In the genomic region with DNA sequence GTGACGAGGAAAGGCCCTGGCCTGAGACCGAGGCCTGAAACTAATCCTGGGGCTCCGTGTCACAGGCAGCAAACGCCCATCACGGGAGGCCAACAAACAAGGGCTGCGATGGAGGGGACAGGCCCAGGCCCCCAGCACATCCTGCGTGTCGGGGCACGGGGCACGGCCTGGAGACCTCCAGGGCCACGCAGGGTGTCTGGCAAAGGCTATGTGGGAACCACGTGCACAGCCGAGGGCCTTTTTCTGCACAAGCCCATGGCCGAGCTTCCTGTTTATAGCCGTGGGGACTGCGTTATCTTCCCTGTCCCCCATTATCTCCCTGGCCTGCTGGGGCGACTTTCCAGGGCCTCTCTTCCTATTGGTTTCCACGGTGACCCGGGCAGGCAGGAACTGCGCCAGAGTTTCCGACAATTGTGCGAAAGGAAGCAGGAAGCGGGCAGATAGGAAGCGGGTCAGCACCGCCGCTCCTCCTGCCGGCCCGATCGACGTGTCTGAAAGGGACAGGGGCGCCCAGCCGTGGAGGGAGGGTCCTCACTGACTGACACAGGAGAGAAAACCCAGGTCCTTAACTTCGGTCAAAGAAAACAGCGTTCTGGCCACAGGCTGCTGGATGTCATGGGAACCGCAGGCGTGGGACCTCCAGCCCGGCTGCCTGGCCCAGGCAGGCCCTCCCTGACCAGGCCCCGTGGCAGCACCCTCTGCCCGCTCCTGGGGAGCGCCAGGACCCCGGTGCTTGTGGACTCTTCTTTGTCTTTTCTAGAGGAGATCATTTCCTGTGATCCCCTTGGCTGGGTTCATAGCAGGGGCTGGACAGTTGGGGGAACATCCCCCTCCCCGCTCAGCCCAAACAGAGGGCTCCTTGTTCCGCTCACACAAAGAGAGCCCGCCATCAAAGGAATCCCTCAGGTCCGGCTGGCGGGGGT, we compare ENCODE assay signal across 1 cellular context.
TF ChIP-seq lines count a peak whose summit lies in the region.

No MANE protein-coding gene starts in this region.

TF ChIP-seq in K562, 482 proteins besides CTCF, POLR2A, EP300 and RAD21 (continued from another document and continues in another):
- TF ChIP-seq, protein P1, sequence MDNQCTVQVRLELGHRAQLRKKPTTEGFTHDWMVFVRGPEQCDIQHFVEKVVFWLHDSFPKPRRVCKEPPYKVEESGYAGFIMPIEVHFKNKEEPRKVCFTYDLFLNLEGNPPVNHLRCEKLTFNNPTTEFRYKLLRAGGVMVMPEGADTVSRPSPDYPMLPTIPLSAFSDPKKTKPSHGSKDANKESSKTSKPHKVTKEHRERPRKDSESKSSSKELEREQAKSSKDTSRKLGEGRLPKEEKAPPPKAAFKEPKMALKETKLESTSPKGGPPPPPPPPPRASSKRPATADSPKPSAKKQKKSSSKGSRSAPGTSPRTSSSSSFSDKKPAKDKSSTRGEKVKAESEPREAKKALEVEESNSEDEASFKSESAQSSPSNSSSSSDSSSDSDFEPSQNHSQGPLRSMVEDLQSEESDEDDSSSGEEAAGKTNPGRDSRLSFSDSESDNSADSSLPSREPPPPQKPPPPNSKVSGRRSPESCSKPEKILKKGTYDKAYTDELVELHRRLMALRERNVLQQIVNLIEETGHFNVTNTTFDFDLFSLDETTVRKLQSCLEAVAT (IDR thresholded peaks at IDR 0.05): no peak
- no peak for TF ChIP-seq ZBTB8A (IDR thresholded peaks at IDR 0.05; ENCODE audit: partially characterized antibody)
- TF ChIP-seq EGR1 (conservative IDR thresholded peaks at IDR 0.05): no peak
- TF ChIP-seq, protein P2, sequence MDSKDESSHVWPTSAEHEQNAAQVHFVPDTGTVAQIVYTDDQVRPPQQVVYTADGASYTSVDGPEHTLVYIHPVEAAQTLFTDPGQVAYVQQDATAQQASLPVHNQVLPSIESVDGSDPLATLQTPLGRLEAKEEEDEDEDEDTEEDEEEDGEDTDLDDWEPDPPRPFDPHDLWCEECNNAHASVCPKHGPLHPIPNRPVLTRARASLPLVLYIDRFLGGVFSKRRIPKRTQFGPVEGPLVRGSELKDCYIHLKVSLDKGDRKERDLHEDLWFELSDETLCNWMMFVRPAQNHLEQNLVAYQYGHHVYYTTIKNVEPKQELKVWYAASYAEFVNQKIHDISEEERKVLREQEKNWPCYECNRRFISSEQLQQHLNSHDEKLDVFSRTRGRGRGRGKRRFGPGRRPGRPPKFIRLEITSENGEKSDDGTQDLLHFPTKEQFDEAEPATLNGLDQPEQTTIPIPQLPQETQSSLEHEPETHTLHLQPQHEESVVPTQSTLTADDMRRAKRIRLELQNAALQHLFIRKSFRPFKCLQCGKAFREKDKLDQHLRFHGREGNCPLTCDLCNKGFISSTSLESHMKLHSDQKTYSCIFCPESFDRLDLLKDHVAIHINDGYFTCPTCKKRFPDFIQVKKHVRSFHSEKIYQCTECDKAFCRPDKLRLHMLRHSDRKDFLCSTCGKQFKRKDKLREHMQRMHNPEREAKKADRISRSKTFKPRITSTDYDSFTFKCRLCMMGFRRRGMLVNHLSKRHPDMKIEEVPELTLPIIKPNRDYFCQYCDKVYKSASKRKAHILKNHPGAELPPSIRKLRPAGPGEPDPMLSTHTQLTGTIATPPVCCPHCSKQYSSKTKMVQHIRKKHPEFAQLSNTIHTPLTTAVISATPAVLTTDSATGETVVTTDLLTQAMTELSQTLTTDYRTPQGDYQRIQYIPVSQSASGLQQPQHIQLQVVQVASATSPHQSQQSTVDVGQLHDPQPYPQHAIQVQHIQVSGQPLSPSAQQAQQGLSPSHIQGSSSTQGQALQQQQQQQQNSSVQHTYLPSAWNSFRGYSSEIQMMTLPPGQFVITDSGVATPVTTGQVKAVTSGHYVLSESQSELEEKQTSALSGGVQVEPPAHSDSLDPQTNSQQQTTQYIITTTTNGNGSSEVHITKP (IDR thresholded peaks at IDR 0.05; ENCODE audit: partially characterized antibody): peak; percentile 95
- TF ChIP-seq NFATC3 (IDR thresholded peaks at IDR 0.05): no peak
- no peak for TF ChIP-seq CEBPB (tag; IDR thresholded peaks at IDR 0.05)
- no peak for TF ChIP-seq HDAC3 (IDR thresholded peaks at IDR 0.05; ENCODE audit: borderline replicate concordance, partially characterized antibody)
- TF ChIP-seq ZNF766 (CRISPR knock-in tag; conservative IDR thresholded peaks at IDR 0.05): peak; percentile 75; the same call in 1 of the 2 replicates
- no peak for TF ChIP-seq ARHGAP35 (IDR thresholded peaks at IDR 0.05; ENCODE audit: partially characterized antibody)
- no peak for TF ChIP-seq RBM34 (IDR thresholded peaks at IDR 0.05; ENCODE audit: borderline replicate concordance, insufficient read depth, low read length)
- TF ChIP-seq BHLHE40 (IDR thresholded peaks at IDR 0.05; ENCODE audit: low read length): peak; percentile 42; the same call in 1 of the 2 replicates
- no peak for TF ChIP-seq MEIS2 (IDR thresholded peaks at IDR 0.05; ENCODE audit: partially characterized antibody)
- TF ChIP-seq GABPB2 (CRISPR knock-in tag; conservative IDR thresholded peaks at IDR 0.05): no peak
- TF ChIP-seq MAFG (tag; conservative IDR thresholded peaks at IDR 0.05): no peak
- no peak for TF ChIP-seq ZSCAN29 (IDR thresholded peaks at IDR 0.05)
- TF ChIP-seq, protein P3, sequence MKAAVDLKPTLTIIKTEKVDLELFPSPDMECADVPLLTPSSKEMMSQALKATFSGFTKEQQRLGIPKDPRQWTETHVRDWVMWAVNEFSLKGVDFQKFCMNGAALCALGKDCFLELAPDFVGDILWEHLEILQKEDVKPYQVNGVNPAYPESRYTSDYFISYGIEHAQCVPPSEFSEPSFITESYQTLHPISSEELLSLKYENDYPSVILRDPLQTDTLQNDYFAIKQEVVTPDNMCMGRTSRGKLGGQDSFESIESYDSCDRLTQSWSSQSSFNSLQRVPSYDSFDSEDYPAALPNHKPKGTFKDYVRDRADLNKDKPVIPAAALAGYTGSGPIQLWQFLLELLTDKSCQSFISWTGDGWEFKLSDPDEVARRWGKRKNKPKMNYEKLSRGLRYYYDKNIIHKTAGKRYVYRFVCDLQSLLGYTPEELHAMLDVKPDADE (conservative IDR thresholded peaks at IDR 0.05; ENCODE audit: control insufficient read depth, low read depth, low read length): no peak; the same call in 1 of the 2 replicates
- TF ChIP-seq JUND (IDR thresholded peaks at IDR 0.05; ENCODE audit: borderline replicate concordance, low read depth, low read length): no peak
- TF ChIP-seq JUND (tag; IDR thresholded peaks at IDR 0.05; ENCODE audit: borderline replicate concordance, low read depth, low read length): no peak
- TF ChIP-seq ZNF785 (CRISPR knock-in tag; IDR thresholded peaks at IDR 0.05): no peak
- TF ChIP-seq, protein P4, sequence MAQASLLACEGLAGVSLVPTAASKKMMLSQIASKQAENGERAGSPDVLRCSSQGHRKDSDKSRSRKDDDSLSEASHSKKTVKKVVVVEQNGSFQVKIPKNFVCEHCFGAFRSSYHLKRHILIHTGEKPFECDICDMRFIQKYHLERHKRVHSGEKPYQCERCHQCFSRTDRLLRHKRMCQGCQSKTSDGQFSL (CRISPR knock-in tag; IDR thresholded peaks at IDR 0.05): no peak
- TF ChIP-seq, protein P4 (tag; IDR thresholded peaks at IDR 0.05): no peak
- TF ChIP-seq, protein P5, sequence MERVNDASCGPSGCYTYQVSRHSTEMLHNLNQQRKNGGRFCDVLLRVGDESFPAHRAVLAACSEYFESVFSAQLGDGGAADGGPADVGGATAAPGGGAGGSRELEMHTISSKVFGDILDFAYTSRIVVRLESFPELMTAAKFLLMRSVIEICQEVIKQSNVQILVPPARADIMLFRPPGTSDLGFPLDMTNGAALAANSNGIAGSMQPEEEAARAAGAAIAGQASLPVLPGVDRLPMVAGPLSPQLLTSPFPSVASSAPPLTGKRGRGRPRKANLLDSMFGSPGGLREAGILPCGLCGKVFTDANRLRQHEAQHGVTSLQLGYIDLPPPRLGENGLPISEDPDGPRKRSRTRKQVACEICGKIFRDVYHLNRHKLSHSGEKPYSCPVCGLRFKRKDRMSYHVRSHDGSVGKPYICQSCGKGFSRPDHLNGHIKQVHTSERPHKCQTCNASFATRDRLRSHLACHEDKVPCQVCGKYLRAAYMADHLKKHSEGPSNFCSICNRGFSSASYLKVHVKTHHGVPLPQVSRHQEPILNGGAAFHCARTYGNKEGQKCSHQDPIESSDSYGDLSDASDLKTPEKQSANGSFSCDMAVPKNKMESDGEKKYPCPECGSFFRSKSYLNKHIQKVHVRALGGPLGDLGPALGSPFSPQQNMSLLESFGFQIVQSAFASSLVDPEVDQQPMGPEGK (CRISPR knock-in tag; IDR thresholded peaks at IDR 0.05; ENCODE audit: borderline replicate concordance): no peak
- peak; percentile 53; the same call in 1 of the 2 replicates for TF ChIP-seq GATAD2B (IDR thresholded peaks at IDR 0.05; ENCODE audit: borderline replicate concordance)
- TF ChIP-seq, protein P6, sequence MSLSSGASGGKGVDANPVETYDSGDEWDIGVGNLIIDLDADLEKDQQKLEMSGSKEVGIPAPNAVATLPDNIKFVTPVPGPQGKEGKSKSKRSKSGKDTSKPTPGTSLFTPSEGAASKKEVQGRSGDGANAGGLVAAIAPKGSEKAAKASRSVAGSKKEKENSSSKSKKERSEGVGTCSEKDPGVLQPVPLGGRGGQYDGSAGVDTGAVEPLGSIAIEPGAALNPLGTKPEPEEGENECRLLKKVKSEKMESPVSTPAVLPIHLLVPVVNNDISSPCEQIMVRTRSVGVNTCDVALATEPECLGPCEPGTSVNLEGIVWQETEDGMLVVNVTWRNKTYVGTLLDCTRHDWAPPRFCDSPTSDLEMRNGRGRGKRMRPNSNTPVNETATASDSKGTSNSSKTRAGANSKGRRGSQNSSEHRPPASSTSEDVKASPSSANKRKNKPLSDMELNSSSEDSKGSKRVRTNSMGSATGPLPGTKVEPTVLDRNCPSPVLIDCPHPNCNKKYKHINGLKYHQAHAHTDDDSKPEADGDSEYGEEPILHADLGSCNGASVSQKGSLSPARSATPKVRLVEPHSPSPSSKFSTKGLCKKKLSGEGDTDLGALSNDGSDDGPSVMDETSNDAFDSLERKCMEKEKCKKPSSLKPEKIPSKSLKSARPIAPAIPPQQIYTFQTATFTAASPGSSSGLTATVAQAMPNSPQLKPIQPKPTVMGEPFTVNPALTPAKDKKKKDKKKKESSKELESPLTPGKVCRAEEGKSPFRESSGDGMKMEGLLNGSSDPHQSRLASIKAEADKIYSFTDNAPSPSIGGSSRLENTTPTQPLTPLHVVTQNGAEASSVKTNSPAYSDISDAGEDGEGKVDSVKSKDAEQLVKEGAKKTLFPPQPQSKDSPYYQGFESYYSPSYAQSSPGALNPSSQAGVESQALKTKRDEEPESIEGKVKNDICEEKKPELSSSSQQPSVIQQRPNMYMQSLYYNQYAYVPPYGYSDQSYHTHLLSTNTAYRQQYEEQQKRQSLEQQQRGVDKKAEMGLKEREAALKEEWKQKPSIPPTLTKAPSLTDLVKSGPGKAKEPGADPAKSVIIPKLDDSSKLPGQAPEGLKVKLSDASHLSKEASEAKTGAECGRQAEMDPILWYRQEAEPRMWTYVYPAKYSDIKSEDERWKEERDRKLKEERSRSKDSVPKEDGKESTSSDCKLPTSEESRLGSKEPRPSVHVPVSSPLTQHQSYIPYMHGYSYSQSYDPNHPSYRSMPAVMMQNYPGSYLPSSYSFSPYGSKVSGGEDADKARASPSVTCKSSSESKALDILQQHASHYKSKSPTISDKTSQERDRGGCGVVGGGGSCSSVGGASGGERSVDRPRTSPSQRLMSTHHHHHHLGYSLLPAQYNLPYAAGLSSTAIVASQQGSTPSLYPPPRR (CRISPR knock-in tag; IDR thresholded peaks at IDR 0.05; ENCODE audit: borderline replicate concordance): no peak
- no peak for TF ChIP-seq FOXA1 (IDR thresholded peaks at IDR 0.05; ENCODE audit: borderline replicate concordance)
- TF ChIP-seq, protein P7, sequence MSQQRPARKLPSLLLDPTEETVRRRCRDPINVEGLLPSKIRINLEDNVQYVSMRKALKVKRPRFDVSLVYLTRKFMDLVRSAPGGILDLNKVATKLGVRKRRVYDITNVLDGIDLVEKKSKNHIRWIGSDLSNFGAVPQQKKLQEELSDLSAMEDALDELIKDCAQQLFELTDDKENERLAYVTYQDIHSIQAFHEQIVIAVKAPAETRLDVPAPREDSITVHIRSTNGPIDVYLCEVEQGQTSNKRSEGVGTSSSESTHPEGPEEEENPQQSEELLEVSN (IDR thresholded peaks at IDR 0.05; ENCODE audit: borderline replicate concordance in 1 of 2, extremely low read depth in 1 of 2, insufficient read depth in 1 of 2, insufficient read length in 1 of 2, low read depth in 1 of 2, low read length in 1 of 2, poor library complexity in 1 of 2, severe bottlenecking in 1 of 2): peak; percentile 49 to 54
- no peak for TF ChIP-seq RFX7 (CRISPR knock-in tag; IDR thresholded peaks at IDR 0.05)
- TF ChIP-seq ILK (tag; IDR thresholded peaks at IDR 0.05; ENCODE audit: borderline replicate concordance, low read depth): no peak
- no peak for TF ChIP-seq SNIP1 (IDR thresholded peaks at IDR 0.05; ENCODE audit: low read depth)
- no peak for TF ChIP-seq CHD2 (IDR thresholded peaks at IDR 0.05; ENCODE audit: low read depth, low read length)
- TF ChIP-seq TOE1 (IDR thresholded peaks at IDR 0.05; ENCODE audit: borderline replicate concordance): 0 out of 2 replicates have a peak, but pooled peaks have one; percentile 14
- no peak for TF ChIP-seq TOE1 (CRISPR knock-in tag; IDR thresholded peaks at IDR 0.05; ENCODE audit: borderline replicate concordance, low read depth)
- no peak for TF ChIP-seq RUNX1 (IDR thresholded peaks at IDR 0.05; ENCODE audit: low read depth)
- TF ChIP-seq, protein P8, sequence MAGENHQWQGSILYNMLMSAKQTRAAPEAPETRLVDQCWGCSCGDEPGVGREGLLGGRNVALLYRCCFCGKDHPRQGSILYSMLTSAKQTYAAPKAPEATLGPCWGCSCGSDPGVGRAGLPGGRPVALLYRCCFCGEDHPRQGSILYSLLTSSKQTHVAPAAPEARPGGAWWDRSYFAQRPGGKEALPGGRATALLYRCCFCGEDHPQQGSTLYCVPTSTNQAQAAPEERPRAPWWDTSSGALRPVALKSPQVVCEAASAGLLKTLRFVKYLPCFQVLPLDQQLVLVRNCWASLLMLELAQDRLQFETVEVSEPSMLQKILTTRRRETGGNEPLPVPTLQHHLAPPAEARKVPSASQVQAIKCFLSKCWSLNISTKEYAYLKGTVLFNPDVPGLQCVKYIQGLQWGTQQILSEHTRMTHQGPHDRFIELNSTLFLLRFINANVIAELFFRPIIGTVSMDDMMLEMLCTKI (IDR thresholded peaks at IDR 0.05; ENCODE audit: partially characterized antibody): no peak
- TF ChIP-seq SAFB (IDR thresholded peaks at IDR 0.05; ENCODE audit: borderline replicate concordance, low read depth, low read length): no peak
- TF ChIP-seq ZNF143 (CRISPR knock-in tag; IDR thresholded peaks at IDR 0.05): no peak
- no peak for TF ChIP-seq JUN (IDR thresholded peaks at IDR 0.05; ENCODE audit: borderline replicate concordance, low read depth, low read length)
- no peak for TF ChIP-seq JUN (CRISPR knock-in tag; IDR thresholded peaks at IDR 0.05; ENCODE audit: borderline replicate concordance)
